21 cellular contexts compared by ENCODE assay signal in the genomic region with DNA sequence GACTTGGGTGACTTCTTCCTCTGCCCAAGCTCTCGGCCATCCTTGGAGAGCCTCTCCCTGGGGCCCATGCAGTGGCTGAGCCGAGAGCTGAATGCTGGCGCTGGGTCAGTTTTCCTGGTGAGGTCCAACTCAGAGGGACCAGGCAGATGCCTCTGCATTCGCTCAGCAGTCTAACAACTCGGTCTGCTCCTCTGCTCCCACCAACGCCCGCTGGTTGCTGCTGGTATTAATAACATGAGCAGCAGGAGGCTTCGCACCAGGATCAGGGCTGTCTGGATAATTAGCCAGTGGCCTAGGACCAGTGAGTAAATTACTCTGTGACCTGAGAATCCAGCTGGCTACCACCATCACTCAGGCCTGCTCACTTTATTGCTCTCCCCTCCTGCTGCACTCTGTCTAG.
"Had no signal": no experiment of that assay in that cellular context is flagged by ENCODE, and none has a peak within 500 bp of the region (broad histone marks: within the 10 kb centered on the region; RNA-seq: fewer than 3 reads in every experiment).

No MANE protein-coding gene starts in this region.

- H3K27me3 ChIP-seq: esophagus muscularis mucosa, ovary, right atrium auricular region, upper lobe of left lung had no signal

- H3K9me3 Mint-ChIP-seq: activated naive CD4-positive, alpha-beta T cell treated with anti-CD3 and anti-CD28 coated beads, Interleukin-2, amount 50 U/mL, for 24 hours; brain; effector memory CD8-positive, alpha-beta T cell; mesothelial cell of epicardium; naive thymus-derived CD8-positive, alpha-beta T cell; WTC11 had no signal

- H3K27me3 Mint-ChIP-seq: brain had no signal

- H3K4me3 ChIP-seq: esophagus muscularis mucosa, gastrocnemius medialis, heart left ventricle, left ventricle myocardium inferior, ovary, prostate gland, right atrium auricular region, thoracic aorta, upper lobe of left lung had no signal

- DNase-seq: activated gamma-delta T cell treated with Interleukin-2 at 50 U/mL for 16 hours; activated T-cell treated with anti-CD3 and anti-CD28 coated beads, Interleukin-2, amount 50 U/mL, for 1 hour; anterior cingulate cortex; effector memory CD8-positive, alpha-beta T cell; gastrocnemius medialis; heart left ventricle; left ventricle myocardium inferior; naive thymus-derived CD8-positive, alpha-beta T cell; ovary; stimulated activated CD4-positive, alpha-beta T cell treated with anti-CD3 and anti-CD28 coated beads, Interleukin-4, amount 100 ng/mL, for 24 hours; stimulated activated naive CD4-positive, alpha-beta T cell treated with Interleukin-2 at 50 U/mL for 16 hours; T-helper 9 cell had no signal

- H3K4me1 ChIP-seq: esophagus muscularis mucosa, gastrocnemius medialis, heart left ventricle, left ventricle myocardium inferior, prostate gland, right atrium auricular region, upper lobe of left lung had no signal

- H3K27ac ChIP-seq: esophagus muscularis mucosa, gastrocnemius medialis, heart left ventricle, left ventricle myocardium inferior, ovary, prostate gland, right atrium auricular region, thoracic aorta, upper lobe of left lung had no signal

- H3K36me3 Mint-ChIP-seq: activated naive CD4-positive, alpha-beta T cell treated with anti-CD3 and anti-CD28 coated beads, Interleukin-2, amount 50 U/mL, for 24 hours; brain; mesothelial cell of epicardium; naive thymus-derived CD8-positive, alpha-beta T cell; WTC11 had no signal

- H3K4me3 Mint-ChIP-seq: activated naive CD4-positive, alpha-beta T cell treated with anti-CD3 and anti-CD28 coated beads, Interleukin-2, amount 50 U/mL, for 24 hours; brain; effector memory CD8-positive, alpha-beta T cell; mesothelial cell of epicardium; naive thymus-derived CD8-positive, alpha-beta T cell; WTC11 had no signal

- H3K27ac Mint-ChIP-seq: activated naive CD4-positive, alpha-beta T cell treated with anti-CD3 and anti-CD28 coated beads, Interleukin-2, amount 50 U/mL, for 24 hours; effector memory CD8-positive, alpha-beta T cell; mesothelial cell of epicardium; naive thymus-derived CD8-positive, alpha-beta T cell; WTC11 had no signal

- H3K9me3 ChIP-seq: esophagus muscularis mucosa, gastrocnemius medialis, heart left ventricle, left ventricle myocardium inferior, ovary, prostate gland, right atrium auricular region, thoracic aorta, upper lobe of left lung had no signal

- H3K36me3 ChIP-seq: esophagus muscularis mucosa, gastrocnemius medialis, heart left ventricle, left ventricle myocardium inferior, ovary, prostate gland, right atrium auricular region, thoracic aorta, upper lobe of left lung had no signal

- ATAC-seq: effector memory CD8-positive, alpha-beta T cell; gastrocnemius medialis; heart left ventricle; naive thymus-derived CD8-positive, alpha-beta T cell; WTC11 had no signal

- H3K4me1 Mint-ChIP-seq: activated naive CD4-positive, alpha-beta T cell treated with anti-CD3 and anti-CD28 coated beads, Interleukin-2, amount 50 U/mL, for 24 hours; naive thymus-derived CD8-positive, alpha-beta T cell had no signal
